In the genomic region with DNA sequence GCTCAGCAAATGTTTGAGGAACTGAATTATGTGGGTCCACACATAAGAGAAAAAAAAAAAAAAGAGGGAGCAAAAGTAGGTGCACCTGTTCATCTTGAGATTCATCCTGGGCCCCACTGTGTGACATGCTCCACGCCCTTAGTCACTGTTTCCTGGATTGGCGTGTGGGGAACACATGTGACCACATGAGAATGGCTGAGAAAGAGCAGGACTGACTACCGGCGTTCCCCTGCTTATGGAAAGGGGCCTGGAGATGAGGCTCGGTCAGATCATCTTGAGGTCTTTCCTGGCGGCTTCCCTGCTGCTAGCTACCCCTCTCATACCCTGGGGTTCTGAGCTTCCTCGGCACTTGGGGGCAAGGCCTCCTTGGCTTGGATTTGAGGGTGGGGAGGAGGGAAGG, we compare ENCODE assay signal across 9 cellular contexts. TPM values are rescaled to one million over a fixed set of nuclear protein-coding genes. Genes with fewer than 3 reads are reported as not detected.
DNase-seq lines count a peak whose midpoint lies in the region; ATAC-seq, FAIRE-seq and TF ChIP-seq lines count a peak whose summit lies in the region.
"Had no signal": no experiment of that assay in that cellular context is flagged by ENCODE, and none has a peak within 500 bp of the region (broad histone marks: within the 10 kb centered on the region; RNA-seq: fewer than 3 reads in every experiment).

No MANE protein-coding gene starts in this region.

- H3K27ac ChIP-seq in OCI-LY7 (ENCODE audit: low read depth, low read length, poor library complexity, severe bottlenecking), result no peak overlapping the region
- no peak overlapping the region for H3K27ac ChIP-seq in endothelial cell of umbilical vein (ENCODE audit: insufficient read depth, low read depth, low read length)
- peak overlapping the region; percentile 91 to 96 (median 94) for H3K27ac ChIP-seq in gastrocnemius medialis

- peak overlapping the region; percentile 75; the same call in 1 of the 2 replicates for H3K4me2 ChIP-seq in OCI-LY7 (ENCODE audit: low read length)
- peak overlapping the region; percentile 66 for H3K4me2 ChIP-seq in endothelial cell of umbilical vein (ENCODE audit: insufficient read depth, low read length)

- H3K4me3 ChIP-seq in GM06990 (replicated peaks; ENCODE audit: low read depth, low read length) (peak overlapping the region; percentile 33), OCI-LY7 (ENCODE audit: low read depth, low read length, poor library complexity, severe bottlenecking) (no peak overlapping the region), endothelial cell of umbilical vein (replicated peaks in 1 of 3; ENCODE audit: insufficient read depth in 1 of 3, low read depth in 1 of 3, low read length in 3 of 3) (no peak overlapping the region), gastrocnemius medialis (peak overlapping the region; percentile 13 to 73 (median 42))

- no peak for FAIRE-seq in endothelial cell of umbilical vein (lab: Jason Lieb, UNC)

- TF ChIP-seq POLR2A in endothelial cell of umbilical vein (IDR thresholded peaks at IDR 0.05; ENCODE audit: low read depth, low read length), result no peak
- peak; percentile 31 to 43 for TF ChIP-seq POLR2A in gastrocnemius medialis (IDR thresholded peaks at IDR 0.05)

- H3K79me2 ChIP-seq in OCI-LY7 (ENCODE audit: insufficient read depth, low read depth, low read length) (no peaks in the 10 kb centered on the region), endothelial cell of umbilical vein (ENCODE audit: control insufficient read depth, insufficient read depth, low read length) (peaks cover 57% of the 10 kb centered on the region)

- H4K20me1 ChIP-seq in OCI-LY7 (ENCODE audit: insufficient read depth, low read length), result 0 out of 2 replicates have a peak, but pooled peaks cover 5% of the 10 kb centered on the region
- H4K20me1 ChIP-seq in endothelial cell of umbilical vein (replicated peaks; ENCODE audit: control insufficient read depth, extremely low read depth, insufficient read depth, low read length), result peaks cover 2% of the 10 kb centered on the region

- H3K27me3 ChIP-seq in GM06990 (replicated peaks; ENCODE audit: control insufficient read depth, insufficient read depth, low read length) (no peaks in the 10 kb centered on the region), endothelial cell of umbilical vein (ENCODE audit: control insufficient read depth in 2 of 2, insufficient read depth in 2 of 2, low read length in 2 of 2) (no peaks in the 10 kb centered on the region), gastrocnemius medialis (no peaks in the 10 kb centered on the region)

- POLR2A ChIA-PET in OCI-LY7 (lab: Charles Lee) (interaction anchor here (0.6 kb wide), 1 partner anchor 157 kb away, joined by 4 read pairs; no protein-coding TSS in a partner anchor), endothelial cell of umbilical vein (lab: Charles Lee) (no interaction called here)

- no peaks in the 10 kb centered on the region for H3K9me2 ChIP-seq in OCI-LY7 (ENCODE audit: insufficient read depth, low read length)

- TF ChIP-seq CTCF in GM06990 (IDR thresholded peaks at IDR 0.05; ENCODE audit: insufficient read depth, low read length, poor library complexity, severe bottlenecking), result no peak
- TF ChIP-seq CTCF in OCI-LY7 (conservative IDR thresholded peaks at IDR 0.05; ENCODE audit: low read length), result no peak
- no peak for TF ChIP-seq CTCF in endothelial cell of umbilical vein (IDR thresholded peaks at IDR 0.05; ENCODE audit: extremely low read depth in 1 of 2, insufficient read depth in 1 of 2, low read depth in 1 of 2, low read length in 2 of 2)
- no peak for TF ChIP-seq CTCF in gastrocnemius medialis (IDR thresholded peaks at IDR 0.05 in 4 of 5, conservative IDR thresholded peaks at IDR 0.05 in 1 of 5)

- peaks cover 16% of the 10 kb centered on the region for H3K36me3 ChIP-seq in GM06990 (ENCODE audit: control insufficient read depth, insufficient read depth, low read length)
- peaks cover 11% of the 10 kb centered on the region; the same call in 1 of the 2 replicates for H3K36me3 ChIP-seq in OCI-LY7 (ENCODE audit: insufficient read depth, low read length)
- peaks cover 0 to 4% of the 10 kb centered on the region in 2 experiments for H3K36me3 ChIP-seq in endothelial cell of umbilical vein (ENCODE audit: control insufficient read depth in 2 of 2, extremely low read depth in 1 of 2, insufficient read depth in 2 of 2, low read length in 2 of 2)
- H3K36me3 ChIP-seq in gastrocnemius medialis, result no peaks in the 10 kb centered on the region

- H3K9me3 ChIP-seq in OCI-LY7 (ENCODE audit: low read length) (no peaks in the 10 kb centered on the region), endothelial cell of umbilical vein (replicated peaks; ENCODE audit: control insufficient read depth, insufficient read depth, low read length) (no peaks in the 10 kb centered on the region), gastrocnemius medialis (no peaks in the 10 kb centered on the region)

- CTCF ChIA-PET in OCI-LY7 (lab: Charles Lee; ENCODE audit: unreplicated experiment), result no interaction called here
- CTCF ChIA-PET in endothelial cell of umbilical vein (lab: Charles Lee), result no interaction called here

- in situ Hi-C loops in gastrocnemius medialis (cut with MboI; ENCODE audit: low sequenced_read_pairs in 4 of 4) (no loop called here), G401 (cut with HindIII; ENCODE audit: low sequenced_read_pairs) (no loop called here)

- H3K9ac ChIP-seq in endothelial cell of umbilical vein (replicated peaks; ENCODE audit: extremely low read depth, insufficient read depth, low read length), result no peak overlapping the region

- H3K9me1 ChIP-seq in endothelial cell of umbilical vein (replicated peaks; ENCODE audit: control insufficient read depth, extremely low read depth, insufficient read depth, low read length), result no peaks in the 10 kb centered on the region

- peaks cover 44% of the 10 kb centered on the region for H3K4me1 ChIP-seq in OCI-LY7 (ENCODE audit: insufficient read depth, low read length, poor library complexity, severe bottlenecking)
- H3K4me1 ChIP-seq in endothelial cell of umbilical vein (ENCODE audit: control insufficient read depth, extremely low read depth, insufficient read depth, low read length), result peaks cover 49% of the 10 kb centered on the region
- H3K4me1 ChIP-seq in gastrocnemius medialis, result peaks cover 85 to 89% of the 10 kb centered on the region in 2 donors

- intact Hi-C loops in OCI-LY7 (cut with micrococcal nuclease; ENCODE audit: unreplicated experiment), result loop anchor here (5.0 kb wide), 1 partner anchor 416 kb away; no protein-coding TSS in a partner anchor
- intact Hi-C loops in endothelial cell of umbilical vein (cut with micrococcal nuclease), result no loop called here
- intact Hi-C loops in gastrocnemius medialis (cut with DNase I; ENCODE audit: low total_unique reads), result loop anchor here (2.0 kb wide), 1 partner anchor 16 kb away; no protein-coding TSS in a partner anchor

- BruUV-seq in OCI-LY7 (replicated peaks; lab: Mats Ljungman, UMichigan), result no TSS peak
- no TSS peak for BruUV-seq in endothelial cell of umbilical vein (replicated peaks; lab: Mats Ljungman, UMichigan)

- H2AFZ ChIP-seq in OCI-LY7 (ENCODE audit: low read length) (no peak overlapping the region), endothelial cell of umbilical vein (ENCODE audit: low read depth, low read length) (no peak overlapping the region)

- peak; percentile 40 to 43 for ATAC-seq in gastrocnemius medialis
- ATAC-seq in HG03432 (IDR thresholded peaks at IDR 0.05; ENCODE audit: unreplicated experiment), result no peak
- no peak for ATAC-seq in HG02852 (IDR thresholded peaks at IDR 0.05; ENCODE audit: unreplicated experiment)
- ATAC-seq: PC-3 had no signal

- DNase-seq in GM06990 (ENCODE audit: extremely low read depth, insufficient read length), result no peak
- DNase-seq in OCI-LY7 (ENCODE audit: low spot score), result no peak
- no peak for DNase-seq in endothelial cell of umbilical vein (ENCODE audit: low read depth, low spot score)
- DNase-seq in gastrocnemius medialis, result peak in 1 of 2 donors; percentile 73
- DNase-seq in G401 (ENCODE audit: low spot score), result no peak
- no peak for DNase-seq in germinal center (ENCODE audit: low spot score)
- DNase-seq: PC-3 had no signal

- dilution Hi-C loops in endothelial cell of umbilical vein (cut with MboI; ENCODE audit: extremely low pct_ligation_motif_present, low sequenced_read_pairs), result no loop called here

TF ChIP-seq in endothelial cell of umbilical vein, 7 proteins besides CTCF, POLR2A, EP300 and RAD21 (continues in another document):
- TF ChIP-seq EZH2 (IDR thresholded peaks at IDR 0.05; ENCODE audit: borderline replicate concordance, low read depth, low read length, severe bottlenecking), result no peak
- TF ChIP-seq JUN (IDR thresholded peaks at IDR 0.05; ENCODE audit: borderline replicate concordance, insufficient read depth, insufficient read length, low read depth), result no peak
- no peak for TF ChIP-seq POLR2AphosphoS5 (IDR thresholded peaks at IDR 0.05; ENCODE audit: insufficient read depth, low read depth, low read length)
- no peak for TF ChIP-seq GATA2 (IDR thresholded peaks at IDR 0.05; ENCODE audit: insufficient read depth, insufficient read length, low read depth, low read length)

RNA-seq across cellular contexts. Expression of a gene that starts 3.9 kb away (rescaled TPM):
- 12.7 and 17.6 TPM in 2 replicates for total RNA-seq in OCI-LY7 (2014; rRNA removed; shearing (Covaris generic))
- total RNA-seq in OCI-LY7 (2022) (13.5 and 15.1 TPM in 2 replicates), endothelial cell of umbilical vein (29.1 and 32.8 TPM in 2 replicates), gastrocnemius medialis (100 to 1,000 TPM in 3 of 4 donors, 10 to 100 TPM in 1; 83.9 to 184 (median 127) TPM)
- polyA plus RNA-seq in endothelial cell of umbilical vein, result 69.5 and 72.9 TPM in 2 replicates
- polyA plus RNA-seq in endothelial cell of umbilical vein (2011; cell fraction: cytosol; rRNA removed), result 48.1 and 53.8 TPM in 2 replicates
- 22.4 and 25.6 TPM in 2 replicates for polyA plus RNA-seq in endothelial cell of umbilical vein (2011; cell fraction: nucleus; rRNA removed)
- polyA plus RNA-seq in endothelial cell of umbilical vein (2012), result 33.5 and 34.1 TPM in 2 replicates
- 23.7 and 33.9 TPM in 2 replicates for polyA minus RNA-seq in endothelial cell of umbilical vein
- 22.7 TPM for polyA minus RNA-seq in endothelial cell of umbilical vein (2011; cell fraction: cytosol; rRNA and poly(A)+ RNA removed)
- 9.1 and 11.7 TPM in 2 replicates for polyA minus RNA-seq in endothelial cell of umbilical vein (2011; cell fraction: nucleus; rRNA and poly(A)+ RNA removed)
- 90.6 and 91.9 TPM in 2 replicates for total RNA-seq in G401 (2014; rRNA removed; shearing (Covaris generic))

RNA-seq across cellular contexts. Expression of a gene that starts 6.0 kb away (rescaled TPM):
- total RNA-seq in OCI-LY7 (2014; rRNA removed; shearing (Covaris generic)), result 26.2 and 31.1 TPM in 2 replicates
- total RNA-seq in OCI-LY7 (2022) (50.9 and 52.0 TPM in 2 replicates), endothelial cell of umbilical vein (23.3 and 25.7 TPM in 2 replicates), gastrocnemius medialis (10 to 100 TPM; 24.5 to 33.0 (median 29.3) TPM)
- 11.1 and 11.4 TPM in 2 replicates for polyA plus RNA-seq in endothelial cell of umbilical vein
- polyA plus RNA-seq in endothelial cell of umbilical vein (2011; cell fraction: cytosol; rRNA removed), result 12.5 and 13.3 TPM in 2 replicates
- 23.8 and 24.1 TPM in 2 replicates for polyA plus RNA-seq in endothelial cell of umbilical vein (2011; cell fraction: nucleus; rRNA removed)
- 17.9 and 19.2 TPM in 2 replicates for polyA plus RNA-seq in endothelial cell of umbilical vein (2012)
- polyA minus RNA-seq in endothelial cell of umbilical vein, result 37.6 and 41.0 TPM in 2 replicates
- 17.5 TPM for polyA minus RNA-seq in endothelial cell of umbilical vein (2011; cell fraction: cytosol; rRNA and poly(A)+ RNA removed)
- polyA minus RNA-seq in endothelial cell of umbilical vein (2011; cell fraction: nucleus; rRNA and poly(A)+ RNA removed), result 35.3 and 47.3 TPM in 2 replicates
- 15.6 and 16.6 TPM in 2 replicates for total RNA-seq in G401 (2014; rRNA removed; shearing (Covaris generic))

Comparison
In these comparisons a context has a peak if more than half of its experiments do, and no peak if none do; other contexts are left out.
1. H3K4me3 ChIP-seq: peak in GM06990 (single experiment) and gastrocnemius medialis (4 of 4); none in OCI-LY7 (single experiment) and endothelial cell of umbilical vein (0 of 3).
2. H3K27ac ChIP-seq: peak in gastrocnemius medialis (4 of 4); none in OCI-LY7 (single experiment) and endothelial cell of umbilical vein (single experiment).
3. ATAC-seq: peak in gastrocnemius medialis (2 of 2); none in HG03432 (single experiment) and HG02852 (single experiment).